In genomic region chr19:35133826-35134225, GRCh38 we compare ENCODE assay signal across 25 cellular contexts. TPM values are rescaled to one million over a fixed set of nuclear protein-coding genes. Genes with fewer than 3 reads are reported as not detected.
DNase-seq lines count a peak whose midpoint lies in the region; ATAC-seq and TF ChIP-seq lines count a peak whose summit lies in the region.
"Had no signal": no experiment of that assay in that cellular context is flagged by ENCODE, and none has a peak within 500 bp of the region (broad histone marks: within the 10 kb centered on the region; RNA-seq: fewer than 3 reads in every experiment).

No MANE protein-coding gene starts in this region.

- H3K4me1 ChIP-seq in right atrium auricular region (peaks cover 0 to 50% of the 10 kb centered on the region in 2 donors), esophagus squamous epithelium (peaks cover 0 to 40% (median 20%) of the 10 kb centered on the region in 3 donors), subcutaneous abdominal adipose tissue (ENCODE audit: control insufficient read depth in 5 of 5, insufficient read depth in 5 of 5, low read length in 5 of 5) (peaks cover 4 to 36% (median 23%) of the 10 kb centered on the region in 5 donors), neural progenitor cell (peaks cover 12% of the 10 kb centered on the region)

- H3K4me3 Mint-ChIP-seq in neural progenitor cell, result no peak overlapping the region
- no peak overlapping the region for H3K4me3 Mint-ChIP-seq in T-helper 2 cell treated with Interferon-gamma antibody and Interleukin-4, amounts not matched to agents 5 μg/mL and 100 μg/mL, for 36 hours
- H3K4me3 Mint-ChIP-seq: activated CD8-positive, alpha-beta T cell treated with anti-CD3 and anti-CD28 coated beads, Interleukin-2, amount 10 ng/mL, durations not matched to agents 7 days and 5 days; memory B cell; stimulated activated memory B cell treated with anti-CD40 and anti-IgM and Interleukin-4, amounts not matched to agents 10 μg/mL and 1 μg/mL and 100 μg/mL, for 72 hours had no signal

- no peaks in the 10 kb centered on the region for H3K9me3 ChIP-seq in right atrium auricular region
- H3K9me3 ChIP-seq in esophagus squamous epithelium, result no peaks in the 10 kb centered on the region
- no peaks in the 10 kb centered on the region for H3K9me3 ChIP-seq in subcutaneous abdominal adipose tissue (ENCODE audit: control insufficient read depth in 5 of 5, low read length in 5 of 5)
- H3K9me3 ChIP-seq in neural progenitor cell (ENCODE audit: low read depth), result no peaks in the 10 kb centered on the region
- H3K9me3 ChIP-seq: body of pancreas, spleen had no signal

- H3K4me1 Mint-ChIP-seq in neural progenitor cell, result peaks cover 22% of the 10 kb centered on the region
- H3K4me1 Mint-ChIP-seq in T-helper 2 cell treated with Interferon-gamma antibody and Interleukin-4, amounts not matched to agents 5 μg/mL and 100 μg/mL, for 36 hours (ENCODE audit: low read depth), result peaks cover 4% of the 10 kb centered on the region

- no peak overlapping the region for H3K4me2 ChIP-seq in neural progenitor cell
- H3K4me2 ChIP-seq: KMS-11 had no signal

- peaks cover 5% of the 10 kb centered on the region for H3F3A ChIP-seq in neural progenitor cell (ENCODE audit: low read depth)

- H2AFZ ChIP-seq in neural progenitor cell (replicated peaks), result no peak overlapping the region

- no peak for TF ChIP-seq POLR2A in esophagus squamous epithelium (IDR thresholded peaks at IDR 0.05)

- no peak overlapping the region for H3K27ac Mint-ChIP-seq in neural progenitor cell
- H3K27ac Mint-ChIP-seq in T-helper 2 cell treated with Interferon-gamma antibody and Interleukin-4, amounts not matched to agents 5 μg/mL and 100 μg/mL, for 36 hours, result no peak overlapping the region
- H3K27ac Mint-ChIP-seq: activated CD8-positive, alpha-beta T cell treated with anti-CD3 and anti-CD28 coated beads, Interleukin-2, amount 10 ng/mL, durations not matched to agents 7 days and 5 days; memory B cell; stimulated activated memory B cell treated with anti-CD40 and anti-IgM and Interleukin-4, amounts not matched to agents 10 μg/mL and 1 μg/mL and 100 μg/mL, for 72 hours had no signal

- intact Hi-C loops in left ventricle myocardium superior (cut with micrococcal nuclease), result no loop called here
- intact Hi-C loops in esophagus squamous epithelium (cut with DNase I), result no loop called here

- DNase-seq in right atrium auricular region (ENCODE audit: low spot score) (no peak), left ventricle myocardium superior (no peak), esophagus squamous epithelium (lab: John Stamatoyannopoulos, UW) (no peak), neural progenitor cell (ENCODE audit: low spot score) (no peak), GM13976 (ENCODE audit: low spot score) (no peak)
- no peak for DNase-seq in T-helper 2 cell treated with Interferon-gamma antibody and Interleukin-4, amounts not matched to agents 5 μg/mL and 100 μg/mL, for 36 hours (ENCODE audit: low spot score)
- DNase-seq: ACHN; activated CD8-positive, alpha-beta T cell treated with anti-CD3 and anti-CD28 coated beads, Interleukin-2, amount 10 ng/mL, durations not matched to agents 7 days and 5 days; activated effector memory CD4-positive, alpha-beta T cell treated with anti-CD3 and anti-CD28 coated beads, Interleukin-2, amount 50 U/mL, for 16 hours; body of pancreas; DMS79; GF-D8; GOT3; NCI-H146; NCI-H510A; NK-92 treated with Interleukin-12 subunit alpha and Interleukin-12 subunit beta, amount 100 ng/mL, for 24 hours; spleen; stimulated activated CD4-positive, alpha-beta T cell treated with anti-CD3 and anti-CD28 coated beads, Interleukin-4, amount 100 ng/mL, for 1 hour; trophoblast cell had no signal

- no peaks in the 10 kb centered on the region for H3K36me3 Mint-ChIP-seq in neural progenitor cell
- H3K36me3 Mint-ChIP-seq in T-helper 2 cell treated with Interferon-gamma antibody and Interleukin-4, amounts not matched to agents 5 μg/mL and 100 μg/mL, for 36 hours (ENCODE audit: low read depth), result no peaks in the 10 kb centered on the region
- H3K36me3 Mint-ChIP-seq: stimulated activated memory B cell treated with anti-CD40 and anti-IgM and Interleukin-4, amounts not matched to agents 10 μg/mL and 1 μg/mL and 100 μg/mL, for 72 hours had no signal

- WGBS in esophagus squamous epithelium, 2 donors, result 67 to 84% methylated on average over 5 to 11 of the region's 11 CpGs

- no peaks in the 10 kb centered on the region for H3K36me3 ChIP-seq in right atrium auricular region
- no peaks in the 10 kb centered on the region for H3K36me3 ChIP-seq in esophagus squamous epithelium
- H3K36me3 ChIP-seq in subcutaneous abdominal adipose tissue (ENCODE audit: control insufficient read depth in 5 of 5, insufficient read depth in 5 of 5, low read length in 5 of 5), result peaks cover 0 to 2% (median 0%) of the 10 kb centered on the region in 5 donors
- no peaks in the 10 kb centered on the region for H3K36me3 ChIP-seq in neural progenitor cell
- H3K36me3 ChIP-seq: spleen had no signal

- peaks cover 8% of the 10 kb centered on the region for H3K9me3 Mint-ChIP-seq in neural progenitor cell
- H3K9me3 Mint-ChIP-seq in T-helper 2 cell treated with Interferon-gamma antibody and Interleukin-4, amounts not matched to agents 5 μg/mL and 100 μg/mL, for 36 hours, result no peaks in the 10 kb centered on the region

- TF ChIP-seq CTCF in right atrium auricular region (IDR thresholded peaks at IDR 0.05), result no peak
- no peak for TF ChIP-seq CTCF in esophagus squamous epithelium (IDR thresholded peaks at IDR 0.05)
- no peak for TF ChIP-seq CTCF in neural progenitor cell (IDR thresholded peaks at IDR 0.05)
- no peak for TF ChIP-seq CTCF in GM13976 (IDR thresholded peaks at IDR 0.05; ENCODE audit: borderline replicate concordance, control extremely low read depth, extremely low read depth, insufficient read depth, missing control alignments)

- H3K27me3 ChIP-seq in right atrium auricular region, result no peaks in the 10 kb centered on the region
- no peaks in the 10 kb centered on the region for H3K27me3 ChIP-seq in esophagus squamous epithelium
- no peaks in the 10 kb centered on the region for H3K27me3 ChIP-seq in subcutaneous abdominal adipose tissue (ENCODE audit: control insufficient read depth in 5 of 5, insufficient read depth in 4 of 5, low read length in 5 of 5)
- no peaks in the 10 kb centered on the region for H3K27me3 ChIP-seq in neural progenitor cell
- H3K27me3 ChIP-seq: body of pancreas had no signal

- H3K9ac ChIP-seq in subcutaneous abdominal adipose tissue (ENCODE audit: low read length in 5 of 5) (no peak overlapping the region), neural progenitor cell (no peak overlapping the region)
- H3K9ac ChIP-seq: KMS-11 had no signal

- no peaks in the 10 kb centered on the region for H4K20me1 ChIP-seq in neural progenitor cell (ENCODE audit: low read depth)

- no peak for ATAC-seq in left ventricle myocardium superior
- ATAC-seq: activated CD8-positive, alpha-beta T cell treated with anti-CD3 and anti-CD28 coated beads, Interleukin-2, amount 10 ng/mL, durations not matched to agents 7 days and 5 days; body of pancreas; stimulated activated memory B cell treated with anti-CD40 and anti-IgM and Interleukin-4, amounts not matched to agents 10 μg/mL and 1 μg/mL and 100 μg/mL, for 72 hours had no signal

- H3K4me3 ChIP-seq in right atrium auricular region (peak overlapping the region; percentile 31 to 50), esophagus squamous epithelium (peak overlapping the region in 3 of 4 donors; percentile 25 to 51 (median 39)), subcutaneous abdominal adipose tissue (ENCODE audit: low read depth in 1 of 5, low read length in 5 of 5) (peak overlapping the region in 3 of 5 donors; percentile 18 to 53 (median 45)), neural progenitor cell (no peak overlapping the region)
- H3K4me3 ChIP-seq: body of pancreas, spleen had no signal

- H3K79me2 ChIP-seq in neural progenitor cell (ENCODE audit: low read depth), result no peaks in the 10 kb centered on the region

- H3K27me3 Mint-ChIP-seq in neural progenitor cell (ENCODE audit: insufficient read depth, low read depth), result peaks cover 11% of the 10 kb centered on the region
- no peaks in the 10 kb centered on the region for H3K27me3 Mint-ChIP-seq in T-helper 2 cell treated with Interferon-gamma antibody and Interleukin-4, amounts not matched to agents 5 μg/mL and 100 μg/mL, for 36 hours (ENCODE audit: low read depth)
- H3K27me3 Mint-ChIP-seq: stimulated activated memory B cell treated with anti-CD40 and anti-IgM and Interleukin-4, amounts not matched to agents 10 μg/mL and 1 μg/mL and 100 μg/mL, for 72 hours had no signal

- H3K27ac ChIP-seq in right atrium auricular region, result peak overlapping the region; percentile 81 to 82
- peak overlapping the region in 3 of 4 donors; percentile 76 to 93 (median 92) for H3K27ac ChIP-seq in esophagus squamous epithelium
- H3K27ac ChIP-seq in subcutaneous abdominal adipose tissue (ENCODE audit: low read depth, low read length), result no peak overlapping the region
- no peak overlapping the region for H3K27ac ChIP-seq in neural progenitor cell
- H3K27ac ChIP-seq: body of pancreas, KMS-11 had no signal

- in situ Hi-C loops in GM13976 (cut with MboI; ENCODE audit: low sequenced_read_pairs, unreplicated experiment), result no loop called here

RNA-seq across cellular contexts. Expression of gene LGI4, which starts 1.0 kb away (rescaled TPM):
- total RNA-seq in right atrium auricular region, result 10 to 100 TPM; 10.9 to 42.5 TPM
- total RNA-seq in left ventricle myocardium superior, result 9.0 TPM
- total RNA-seq in esophagus squamous epithelium, result 1 to 10 TPM; 1.3 to 8.2 (median 1.6) TPM
- total RNA-seq in neural progenitor cell (ENCODE audit: low replicate concordance), result 0.81 TPM in 1 of 2 replicates, not detected in the other
- total RNA-seq: renal cortical epithelial cell had no signal

RNA-seq across cellular contexts. Expression of gene FXYD1, which starts 4.8 kb away (rescaled TPM):
- total RNA-seq in right atrium auricular region (100 to 1,000 TPM; 166 to 175 TPM), left ventricle myocardium superior (489 TPM), esophagus squamous epithelium (10 to 100 TPM in 2 of 4 donors, 1 to 10 TPM in 1, not detected in 1; 3.9 to 29.9 (median 10.1) TPM), neural progenitor cell (ENCODE audit: low replicate concordance) (0.46 TPM in 1 of 2 replicates, not detected in the other)
- total RNA-seq: renal cortical epithelial cell; T-helper 1 cell treated with Interleukin-12 subunit alpha and Interleukin-12 subunit beta and Interleukin-4 antibody, amounts not matched to agents 30 ng/mL and 1 ng/mL, for 36 hours had no signal

RNA-seq across cellular contexts. Expression of gene FXYD7, which starts 9.2 kb away (rescaled TPM):
- not detected for total RNA-seq in right atrium auricular region
- not detected for total RNA-seq in left ventricle myocardium superior
- total RNA-seq in esophagus squamous epithelium, result not detected
- 0.13 and 0.56 TPM in 2 replicates for total RNA-seq in neural progenitor cell (ENCODE audit: low replicate concordance)
- total RNA-seq: renal cortical epithelial cell had no signal

RNA-seq across cellular contexts. Expression of gene FXYD3, which starts 18.2 kb away (rescaled TPM):
- total RNA-seq in right atrium auricular region (1 to 10 TPM in 1 of 2 donors, under 1 TPM in 1; 0.98 to 1.6 TPM), left ventricle myocardium superior (3.1 TPM), esophagus squamous epithelium (100 to 1,000 TPM; 282 to 837 (median 489) TPM), neural progenitor cell (ENCODE audit: low replicate concordance) (not detected in 2 replicates)
- total RNA-seq: activated CD8-positive, alpha-beta T cell treated with anti-CD3 and anti-CD28 coated beads, Interleukin-2, amount 10 ng/mL, durations not matched to agents 7 days and 5 days; renal cortical epithelial cell; spleen; T-helper 1 cell treated with Interleukin-12 subunit alpha and Interleukin-12 subunit beta and Interleukin-4 antibody, amounts not matched to agents 30 ng/mL and 1 ng/mL, for 36 hours had no signal

RNA-seq across cellular contexts. Expression of gene FXYD5, which starts 20.7 kb away (rescaled TPM):
- total RNA-seq in right atrium auricular region (10 to 100 TPM; 31.3 to 77.7 TPM), left ventricle myocardium superior (21.2 TPM), esophagus squamous epithelium (100 to 1,000 TPM in 1 of 4 donors, 10 to 100 TPM in 3; 39.3 to 146 (median 45.7) TPM), neural progenitor cell (ENCODE audit: low replicate concordance) (7.8 and 11.6 TPM in 2 replicates)

Comparison
In these comparisons a context has a peak if more than half of its experiments do, and no peak if none do; other contexts are left out.
1. H3K27ac ChIP-seq: peak in right atrium auricular region (2 of 2) and esophagus squamous epithelium (3 of 4); none in subcutaneous abdominal adipose tissue (single experiment) and neural progenitor cell (single experiment).
2. RNA of gene FXYD1, which starts 4.8 kb away (total RNA-seq): 489 TPM in left ventricle myocardium superior (single experiment) and 166 to 175 TPM in right atrium auricular region; 3.9 to 29.9 TPM in esophagus squamous epithelium and 0.46 TPM in neural progenitor cell; every median in the first group is over 4 times any median in the second.